ENCODE assay signal across 14 cellular contexts in the genomic region with DNA sequence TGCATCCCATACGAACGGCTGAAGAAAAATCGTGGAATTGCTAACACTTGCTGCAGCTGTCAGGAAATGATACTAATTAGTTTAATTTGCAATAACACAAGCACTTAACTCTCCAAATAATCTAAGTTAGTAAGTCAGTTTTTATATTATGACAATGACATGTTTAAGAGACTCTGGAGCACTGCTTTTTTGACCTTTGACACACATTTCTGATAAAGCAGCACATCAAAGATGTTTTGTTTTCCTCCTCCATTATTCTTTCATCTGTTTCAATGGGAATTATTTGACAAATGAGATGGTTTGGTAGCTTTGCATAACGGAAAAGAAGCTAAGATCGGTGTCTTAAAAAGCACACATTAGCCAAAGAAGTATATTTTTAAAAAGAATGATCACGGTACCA.
DNase-seq lines count a peak whose midpoint lies in the region; ATAC-seq and TF ChIP-seq lines count a peak whose summit lies in the region.
"Had no signal": no experiment of that assay in that cellular context is flagged by ENCODE, and none has a peak within 500 bp of the region (broad histone marks: within the 10 kb centered on the region; RNA-seq: fewer than 3 reads in every experiment).

No MANE protein-coding gene starts in this region.

- TF ChIP-seq CTCF in A673 (conservative IDR thresholded peaks at IDR 0.05; ENCODE audit: low read depth, low read length) (no peak), epithelial cell of proximal tubule (conservative IDR thresholded peaks at IDR 0.05; ENCODE audit: low read depth, low read length) (no peak), neural progenitor cell (IDR thresholded peaks at IDR 0.05) (no peak)

- H3K4me1 ChIP-seq in A673 (ENCODE audit: insufficient read depth, low read length, poor library complexity, severe bottlenecking) (peaks cover 19% of the 10 kb centered on the region), Karpas-422 (ENCODE audit: low read length) (peaks cover 14% of the 10 kb centered on the region), neural progenitor cell (peaks cover 36% of the 10 kb centered on the region)

- H3K9ac ChIP-seq in Karpas-422 (ENCODE audit: low read length) (peak overlapping the region; percentile 37; the same call in 1 of the 2 replicates), neural progenitor cell (no peak overlapping the region)

- no peaks in the 10 kb centered on the region for H3K9me2 ChIP-seq in Karpas-422 (replicated peaks; ENCODE audit: insufficient read depth, low read length)

- H3K27me3 Mint-ChIP-seq in neural progenitor cell (ENCODE audit: insufficient read depth, low read depth) = no peaks in the 10 kb centered on the region

- POLR2A ChIA-PET in A673 (lab: Charles Lee; ENCODE audit: low non-redundant PET) = no interaction called here

- peak overlapping the region; percentile 22 for H3K27ac ChIP-seq in A673 (ENCODE audit: low read depth, low read length, poor library complexity, severe bottlenecking)
- no peak overlapping the region for H3K27ac ChIP-seq in Karpas-422 (ENCODE audit: low read length)
- H3K27ac ChIP-seq in neural progenitor cell = peak overlapping the region; percentile 94

- intact Hi-C loops in A673 (cut with micrococcal nuclease; ENCODE audit: unreplicated experiment) = no loop called here

- H3K36me3 ChIP-seq in A673 (ENCODE audit: insufficient read depth, low read length, poor library complexity, severe bottlenecking) (no peaks in the 10 kb centered on the region), Karpas-422 (ENCODE audit: insufficient read depth, low read length) (no peaks in the 10 kb centered on the region), neural progenitor cell (no peaks in the 10 kb centered on the region)

- H3K79me2 ChIP-seq in Karpas-422 (ENCODE audit: low read length) = no peaks in the 10 kb centered on the region
- no peaks in the 10 kb centered on the region for H3K79me2 ChIP-seq in neural progenitor cell (ENCODE audit: low read depth)

- no peak for ATAC-seq in HG03378 (IDR thresholded peaks at IDR 0.05; ENCODE audit: unreplicated experiment)
- ATAC-seq in HG02798 (IDR thresholded peaks at IDR 0.05; ENCODE audit: poor library complexity, unreplicated experiment) = no peak
- ATAC-seq: esophagus mucosa had no signal

- H3K9me3 Mint-ChIP-seq in neural progenitor cell = no peaks in the 10 kb centered on the region

- peak overlapping the region; percentile 69 for H3K4me2 ChIP-seq in Karpas-422 (ENCODE audit: low read depth, low read length, poor library complexity, severe bottlenecking)
- H3K4me2 ChIP-seq in neural progenitor cell = peak overlapping the region; percentile 85

- H3K27me3 ChIP-seq in A673 (replicated peaks; ENCODE audit: insufficient read depth, low read depth, low read length, poor library complexity) (no peaks in the 10 kb centered on the region), Karpas-422 (ENCODE audit: low read length) (no peaks in the 10 kb centered on the region), neural progenitor cell (no peaks in the 10 kb centered on the region)

- H2AFZ ChIP-seq in Karpas-422 (ENCODE audit: low read length) = peak overlapping the region; percentile 23; the same call in 1 of the 2 replicates
- peak overlapping the region; percentile 98 for H2AFZ ChIP-seq in neural progenitor cell (replicated peaks)

- peak overlapping the region; percentile 61 for H3K27ac Mint-ChIP-seq in neural progenitor cell

- H3F3A ChIP-seq in neural progenitor cell (ENCODE audit: low read depth) = peaks cover 22% of the 10 kb centered on the region

- BruUV-seq in A673 (replicated peaks; lab: Mats Ljungman, UMichigan) = no TSS peak

- DNase-seq in A673 (ENCODE audit: low spot score) (no peak), Karpas-422 (no peak), epithelial cell of proximal tubule (ENCODE audit: low read depth) (no peak), neural progenitor cell (ENCODE audit: low spot score) (no peak), hypothalamus (lab: John Stamatoyannopoulos, UW) (no peak), NCI-H187 (lab: John Stamatoyannopoulos, UW) (no peak)
- DNase-seq: activated CD8-positive, alpha-beta memory T cell treated with anti-CD3 and anti-CD28 coated beads, Interleukin-2, amount 50 U/mL, for 48 hours; amniotic stem cell; GF-D8; NCI-H1417 treated with DMSO at 0.1 percent for 48 hours; stimulated activated CD8-positive, alpha-beta memory T cell treated with anti-CD3 and anti-CD28 coated beads, Interleukin-4, amount 100 ng/mL, for 48 hours had no signal

- H3K36me3 Mint-ChIP-seq in neural progenitor cell = no peaks in the 10 kb centered on the region

- peak overlapping the region; percentile 75 for H3K4me3 Mint-ChIP-seq in neural progenitor cell

- no peaks in the 10 kb centered on the region for H4K20me1 ChIP-seq in Karpas-422 (ENCODE audit: insufficient read depth, low read depth, low read length)
- H4K20me1 ChIP-seq in neural progenitor cell (ENCODE audit: low read depth) = no peaks in the 10 kb centered on the region

- peak overlapping the region; percentile 38 for H3K4me3 ChIP-seq in A673 (ENCODE audit: low read depth, low read length, poor library complexity, severe bottlenecking)
- peak overlapping the region; percentile 47 for H3K4me3 ChIP-seq in Karpas-422 (ENCODE audit: low read length)
- H3K4me3 ChIP-seq in epithelial cell of proximal tubule (ENCODE audit: low read depth, low read length) = peak overlapping the region; percentile 4
- H3K4me3 ChIP-seq in neural progenitor cell = peak overlapping the region; percentile 43

- peaks cover 29% of the 10 kb centered on the region for H3K4me1 Mint-ChIP-seq in neural progenitor cell

- CTCF ChIA-PET in A673 (lab: Charles Lee) = no interaction called here

- H3K9me3 ChIP-seq in A673 (ENCODE audit: low read depth, low read length, poor library complexity, severe bottlenecking) (no peaks in the 10 kb centered on the region), Karpas-422 (ENCODE audit: low read length) (no peaks in the 10 kb centered on the region), neural progenitor cell (ENCODE audit: low read depth) (no peaks in the 10 kb centered on the region)
